ENCODE assay signal across 9 cellular contexts in the genomic region with DNA sequence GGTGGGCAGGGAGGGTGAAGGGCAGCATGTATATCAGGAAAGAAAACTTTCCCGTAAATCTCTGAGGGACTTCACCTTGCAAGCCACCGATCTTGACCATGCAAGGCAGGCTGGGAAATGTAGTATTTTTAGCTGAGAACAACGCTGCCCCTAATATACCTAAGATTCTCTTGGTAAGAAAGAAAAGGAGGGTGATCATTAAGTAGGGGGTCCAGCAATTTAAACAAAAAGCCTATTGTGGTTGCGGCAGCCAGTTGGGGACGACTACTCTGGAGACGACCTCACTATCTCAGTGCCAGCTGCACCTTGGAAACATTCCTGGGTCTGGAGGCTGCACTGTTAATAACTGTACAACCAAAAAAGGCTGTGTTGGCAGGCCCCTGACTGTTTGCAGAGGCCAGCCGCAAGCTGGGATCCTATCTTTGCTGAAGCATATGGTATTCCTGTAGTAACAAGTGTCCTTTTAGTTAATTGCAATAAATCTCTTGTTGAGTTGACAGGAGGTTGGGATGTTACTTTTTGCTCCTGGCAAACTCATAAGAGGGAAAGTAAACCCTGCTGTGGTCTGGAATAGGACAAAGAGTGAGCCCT. TPM values are rescaled to one million over a fixed set of nuclear protein-coding genes. Genes with fewer than 3 reads are reported as not detected.
DNase-seq lines count a peak whose midpoint lies in the region; ATAC-seq and TF ChIP-seq lines count a peak whose summit lies in the region.
"Had no signal": no experiment of that assay in that cellular context is flagged by ENCODE, and none has a peak within 500 bp of the region (broad histone marks: within the 10 kb centered on the region; RNA-seq: fewer than 3 reads in every experiment).

No MANE protein-coding gene starts in this region.

- H3K4me1 ChIP-seq in hepatocyte (ENCODE audit: insufficient read depth): peaks cover 24% of the 10 kb centered on the region
- H3K4me1 ChIP-seq in skeletal muscle satellite cell (ENCODE audit: control insufficient read depth, insufficient read depth, low read length): peaks cover 13% of the 10 kb centered on the region

- no peaks in the 10 kb centered on the region for H3K9me2 ChIP-seq in hepatocyte (replicated peaks; ENCODE audit: insufficient read depth)

- H2AFZ ChIP-seq in hepatocyte: peak overlapping the region; percentile 25

- H3K4me1 Mint-ChIP-seq in activated T-cell treated with anti-CD3 and anti-CD28 coated beads, Interleukin-2, amount 50 U/mL, for 24 hours (ENCODE audit: low read depth): peaks cover 19% of the 10 kb centered on the region
- peaks cover 10% of the 10 kb centered on the region for H3K4me1 Mint-ChIP-seq in CD4-positive, alpha-beta T cell (ENCODE audit: low read depth)

- ATAC-seq in CD4-positive, alpha-beta T cell (ENCODE audit: poor library complexity): no peak

- H3K4me3 Mint-ChIP-seq in activated T-cell treated with anti-CD3 and anti-CD28 coated beads, Interleukin-2, amount 50 U/mL, for 24 hours: no peak overlapping the region
- H3K4me3 Mint-ChIP-seq in CD4-positive, alpha-beta T cell: no peak overlapping the region
- H3K4me3 Mint-ChIP-seq: activated B cell treated with CpG ODN at 0.5 μM for 24 hours had no signal

- no peaks in the 10 kb centered on the region for H3K36me3 ChIP-seq in hepatocyte (replicated peaks; ENCODE audit: insufficient read depth, low read depth)
- no peaks in the 10 kb centered on the region for H3K36me3 ChIP-seq in skeletal muscle satellite cell (ENCODE audit: insufficient read depth, low read length)

- H3K9ac ChIP-seq in skeletal muscle satellite cell (ENCODE audit: low read depth, low read length): no peak overlapping the region

- TF ChIP-seq CTCF in RWPE1 (conservative IDR thresholded peaks at IDR 0.05; ENCODE audit: low read depth) (no peak), hepatocyte (IDR thresholded peaks at IDR 0.05; ENCODE audit: poor library complexity) (no peak)
- no peak for TF ChIP-seq CTCF in CD4-positive, alpha-beta T cell (IDR thresholded peaks at IDR 0.05)

- intact Hi-C loops in CD4-positive, alpha-beta T cell (cut with DNase I, micrococcal nuclease): loop anchor here in 1 of 2 experiments (5.0 kb wide), 1 partner anchor 420 kb away; no protein-coding TSS in a partner anchor

- H3K4me3 ChIP-seq in hepatocyte: no peak overlapping the region
- no peak overlapping the region for H3K4me3 ChIP-seq in skeletal muscle satellite cell (ENCODE audit: low read length)

- POLR2A ChIA-PET in RWPE1 (lab: Yijun Ruan, JAX; ENCODE audit: low non-redundant PET): no interaction called here
- POLR2A ChIA-PET in CD4-positive, alpha-beta T cell (lab: Charles Lee): no interaction called here

- DNase-seq in LHCN-M2 (ENCODE audit: low read depth) (peak; percentile 42), RWPE1 (ENCODE audit: low spot score) (no peak), hepatocyte (ENCODE audit: low spot score) (peak; percentile 30), hypothalamus (lab: John Stamatoyannopoulos, UW) (no peak)
- DNase-seq in activated T-cell treated with anti-CD3 and anti-CD28 coated beads, Interleukin-2, amount 50 U/mL, for 24 hours: no peak
- no peak for DNase-seq in CD4-positive, alpha-beta T cell
- DNase-seq: activated B cell treated with CpG ODN at 0.5 μM for 24 hours, aorta had no signal

- no peaks in the 10 kb centered on the region for H3K36me3 Mint-ChIP-seq in activated T-cell treated with anti-CD3 and anti-CD28 coated beads, Interleukin-2, amount 50 U/mL, for 24 hours (ENCODE audit: low read depth)
- no peaks in the 10 kb centered on the region for H3K36me3 Mint-ChIP-seq in CD4-positive, alpha-beta T cell (ENCODE audit: low read depth)

- no peak overlapping the region for H3K27ac Mint-ChIP-seq in activated T-cell treated with anti-CD3 and anti-CD28 coated beads, Interleukin-2, amount 50 U/mL, for 24 hours
- no peak overlapping the region for H3K27ac Mint-ChIP-seq in CD4-positive, alpha-beta T cell
- H3K27ac Mint-ChIP-seq: activated B cell treated with CpG ODN at 0.5 μM for 24 hours had no signal

- H3K27me3 ChIP-seq in hepatocyte (no peaks in the 10 kb centered on the region), skeletal muscle satellite cell (ENCODE audit: control insufficient read depth, insufficient read depth, low read length) (no peaks in the 10 kb centered on the region)
- no peaks in the 10 kb centered on the region for H3K27me3 ChIP-seq in CD4-positive, alpha-beta T cell (ENCODE audit: control insufficient read depth, insufficient read depth, low read length)

- H4K20me1 ChIP-seq in hepatocyte (ENCODE audit: insufficient read depth, poor library complexity, severe bottlenecking): no peaks in the 10 kb centered on the region

- CTCF ChIA-PET in RWPE1 (lab: Yijun Ruan, JAX): interaction anchor here (0.6 kb wide), 1 partner anchor 464 kb away, joined by 4 read pairs; no protein-coding TSS in a partner anchor
- CTCF ChIA-PET in CD4-positive, alpha-beta T cell (lab: Charles Lee): no interaction called here

- no peaks in the 10 kb centered on the region for H3K9me3 Mint-ChIP-seq in activated T-cell treated with anti-CD3 and anti-CD28 coated beads, Interleukin-2, amount 50 U/mL, for 24 hours
- no peaks in the 10 kb centered on the region for H3K9me3 Mint-ChIP-seq in CD4-positive, alpha-beta T cell
- H3K9me3 Mint-ChIP-seq: activated B cell treated with CpG ODN at 0.5 μM for 24 hours had no signal

- no peaks in the 10 kb centered on the region for H3K79me2 ChIP-seq in hepatocyte

- H3K9me3 ChIP-seq in hepatocyte (ENCODE audit: low read depth) (no peaks in the 10 kb centered on the region), skeletal muscle satellite cell (replicated peaks; ENCODE audit: low read length) (no peaks in the 10 kb centered on the region)
- H3K9me3 ChIP-seq in CD4-positive, alpha-beta T cell (ENCODE audit: control insufficient read depth, low read length): no peaks in the 10 kb centered on the region

- 17% methylated on average over 7 of the region's 7 CpGs for WGBS in hepatocyte (ENCODE audit: low lambda C conversion rate, missing lambda C conversion rate)

- H3K4me2 ChIP-seq in hepatocyte (peak overlapping the region; percentile 67), skeletal muscle satellite cell (ENCODE audit: low read length) (peak overlapping the region; percentile 44)

- no peaks in the 10 kb centered on the region for H3K27me3 Mint-ChIP-seq in activated T-cell treated with anti-CD3 and anti-CD28 coated beads, Interleukin-2, amount 50 U/mL, for 24 hours
- no peaks in the 10 kb centered on the region for H3K27me3 Mint-ChIP-seq in CD4-positive, alpha-beta T cell
- H3K27me3 Mint-ChIP-seq: activated B cell treated with CpG ODN at 0.5 μM for 24 hours had no signal

- H3K27ac ChIP-seq in RWPE1 (peak overlapping the region; percentile 72), hepatocyte (peak overlapping the region; percentile 36)
- no peak overlapping the region for H3K27ac ChIP-seq in CD4-positive, alpha-beta T cell (ENCODE audit: low read depth, low read length)

RNA-seq across cellular contexts. Expression of a gene that starts 6.4 kb away (rescaled TPM):
- 8.0 and 9.3 TPM in 2 replicates for total RNA-seq in LHCN-M2 (2014; rRNA removed)
- 2.3 TPM for polyA plus RNA-seq in LHCN-M2 (2012)
- 5.6 and 6.0 TPM in 2 replicates for total RNA-seq in hepatocyte
- 1.5 and 3.8 TPM in 2 replicates for polyA plus RNA-seq in hepatocyte
- total RNA-seq in skeletal muscle satellite cell (2012; rRNA removed): 3.3 and 3.8 TPM in 2 replicates
- 1 to 10 TPM; 1.8 to 3.4 TPM for total RNA-seq in CD4-positive, alpha-beta T cell

RNA-seq across cellular contexts. Expression of a gene that starts 21.3 kb away (rescaled TPM):
- total RNA-seq in LHCN-M2 (2014; rRNA removed): 69.2 and 69.4 TPM in 2 replicates
- 36.4 TPM for polyA plus RNA-seq in LHCN-M2 (2012)
- 69.4 and 74.4 TPM in 2 replicates for total RNA-seq in hepatocyte
- 51.6 and 56.2 TPM in 2 replicates for polyA plus RNA-seq in hepatocyte
- 72.8 and 86.7 TPM in 2 replicates for total RNA-seq in skeletal muscle satellite cell (2012; rRNA removed)
- total RNA-seq in CD4-positive, alpha-beta T cell: 100 to 1,000 TPM; 153 TPM

Comparison
In these comparisons a context has a peak if more than half of its experiments do, and no peak if none do; other contexts are left out.
1. DNase-seq: peak in LHCN-M2 (single experiment) and hepatocyte (single experiment); none in RWPE1 (single experiment), activated T-cell treated with anti-CD3 and anti-CD28 coated beads, Interleukin-2, amount 50 U/mL, for 24 hours (single experiment), CD4-positive, alpha-beta T cell (0 of 10) and hypothalamus (0 of 51).